In the genomic region with DNA sequence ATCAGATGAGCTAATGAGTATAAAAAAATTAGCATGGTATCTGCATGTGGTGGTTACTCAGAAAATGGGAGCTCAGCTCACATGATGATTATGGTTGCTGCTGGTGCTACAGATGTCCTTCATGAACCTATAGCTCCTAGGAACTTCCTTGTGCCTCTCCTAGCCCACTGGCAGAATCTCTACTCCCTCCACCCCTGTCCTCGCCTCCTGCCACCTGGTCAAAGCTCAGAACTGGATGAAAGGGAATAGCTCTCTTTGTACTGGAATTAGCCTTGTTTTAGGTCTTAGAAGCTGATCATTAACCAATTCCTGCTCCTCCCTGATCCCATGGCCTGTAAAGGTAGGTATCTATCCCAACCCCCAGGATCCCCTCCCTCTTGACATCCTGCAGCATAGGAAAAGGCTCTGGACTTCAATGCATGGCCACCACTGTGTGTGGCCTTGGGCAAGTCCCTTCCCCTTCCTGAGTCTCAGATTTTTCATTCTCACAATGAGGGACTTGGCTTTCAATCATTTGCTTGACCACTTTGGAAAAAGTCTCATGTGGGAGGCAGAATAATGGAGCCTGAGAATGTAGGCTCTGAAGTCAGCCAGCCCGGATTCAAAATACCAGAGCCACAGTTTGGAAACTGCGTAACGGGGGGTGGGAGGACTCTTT, we compare ENCODE assay signal across 1 cellular context.
A peak's percentile ranks its signal among the peaks of the same experiment; 100 is the strongest.
TF ChIP-seq lines count a peak whose summit lies in the region.

No MANE protein-coding gene starts in this region.

TF ChIP-seq in HepG2, 621 proteins besides CTCF, POLR2A, EP300 and RAD21 (continued from another document and continues in another):
- TF ChIP-seq TFAP4 (IDR thresholded peaks at IDR 0.05; ENCODE audit: borderline replicate concordance, low read depth): peak; percentile 87
- TF ChIP-seq ZC3H4 (CRISPR knock-in tag; IDR thresholded peaks at IDR 0.05; ENCODE audit: borderline replicate concordance): no peak
- TF ChIP-seq, protein P1, sequence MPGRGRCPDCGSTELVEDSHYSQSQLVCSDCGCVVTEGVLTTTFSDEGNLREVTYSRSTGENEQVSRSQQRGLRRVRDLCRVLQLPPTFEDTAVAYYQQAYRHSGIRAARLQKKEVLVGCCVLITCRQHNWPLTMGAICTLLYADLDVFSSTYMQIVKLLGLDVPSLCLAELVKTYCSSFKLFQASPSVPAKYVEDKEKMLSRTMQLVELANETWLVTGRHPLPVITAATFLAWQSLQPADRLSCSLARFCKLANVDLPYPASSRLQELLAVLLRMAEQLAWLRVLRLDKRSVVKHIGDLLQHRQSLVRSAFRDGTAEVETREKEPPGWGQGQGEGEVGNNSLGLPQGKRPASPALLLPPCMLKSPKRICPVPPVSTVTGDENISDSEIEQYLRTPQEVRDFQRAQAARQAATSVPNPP (CRISPR knock-in tag; IDR thresholded peaks at IDR 0.05): no peak
- 0 out of 2 replicates have a peak, but pooled peaks have one; percentile 53 for TF ChIP-seq ZNF709 (CRISPR knock-in tag; IDR thresholded peaks at IDR 0.05)
- no peak for TF ChIP-seq ISX (CRISPR knock-in tag; conservative IDR thresholded peaks at IDR 0.05)
- TF ChIP-seq FIP1L1 (IDR thresholded peaks at IDR 0.05; ENCODE audit: borderline replicate concordance, insufficient read depth, low read depth, low read length): no peak
- 0 out of 2 replicates have a peak, but pooled peaks have one; percentile 14 for TF ChIP-seq MAZ (IDR thresholded peaks at IDR 0.05; ENCODE audit: borderline replicate concordance, low read depth, low read length)
- no peak for TF ChIP-seq MAZ (CRISPR knock-in tag; IDR thresholded peaks at IDR 0.05; ENCODE audit: low read depth)
- TF ChIP-seq ZNF713 (CRISPR knock-in tag; IDR thresholded peaks at IDR 0.05): 0 out of 2 replicates have a peak, but pooled peaks have one; percentile 61
- TF ChIP-seq HMG20A (CRISPR knock-in tag; IDR thresholded peaks at IDR 0.05; ENCODE audit: borderline replicate concordance): peak; percentile 88
- TF ChIP-seq SMARCC2 (IDR thresholded peaks at IDR 0.05): no peak
- peak; percentile 70; the same call in 1 of the 2 replicates for TF ChIP-seq ZGPAT (CRISPR knock-in tag; IDR thresholded peaks at IDR 0.05)
- TF ChIP-seq AKAP8 (CRISPR knock-in tag; IDR thresholded peaks at IDR 0.05): peak; percentile 83; the same call in 1 of the 2 replicates
- no peak; the same call in 1 of the 2 replicates for TF ChIP-seq ADNP (CRISPR knock-in tag; IDR thresholded peaks at IDR 0.05)
- TF ChIP-seq ZNF33B (CRISPR knock-in tag; IDR thresholded peaks at IDR 0.05): peak; percentile 51; the same call in 1 of the 2 replicates
- peak; percentile 91 for TF ChIP-seq PPARG (CRISPR knock-in tag; conservative IDR thresholded peaks at IDR 0.05)
- TF ChIP-seq ZNF768 (CRISPR knock-in tag; IDR thresholded peaks at IDR 0.05): no peak
- no peak for TF ChIP-seq HNRNPK (IDR thresholded peaks at IDR 0.05; ENCODE audit: low read depth, low read length, poor library complexity, severe bottlenecking)
- no peak for TF ChIP-seq SRY (CRISPR knock-in tag; IDR thresholded peaks at IDR 0.05)
- TF ChIP-seq TRIM24 (CRISPR knock-in tag; IDR thresholded peaks at IDR 0.05): no peak
- no peak for TF ChIP-seq ZNF33A (CRISPR knock-in tag; IDR thresholded peaks at IDR 0.05; ENCODE audit: borderline replicate concordance)
- TF ChIP-seq MBNL3 (CRISPR knock-in tag; conservative IDR thresholded peaks at IDR 0.05): no peak
- TF ChIP-seq TEAD3 (CRISPR knock-in tag; optimal IDR thresholded peaks at IDR 0.05; ENCODE audit: borderline replicate concordance): peak; percentile 83
- peak; percentile 69; the same call in 1 of the 2 replicates for TF ChIP-seq ZNF619 (CRISPR knock-in tag; IDR thresholded peaks at IDR 0.05)
- TF ChIP-seq KLF11 (CRISPR knock-in tag; IDR thresholded peaks at IDR 0.05): 0 out of 2 replicates have a peak, but pooled peaks have one; percentile 24
- peak; percentile 42 for TF ChIP-seq ZNF883 (CRISPR knock-in tag; IDR thresholded peaks at IDR 0.05; ENCODE audit: not compliant biosample characterization)
- TF ChIP-seq PAXIP1 (CRISPR knock-in tag; conservative IDR thresholded peaks at IDR 0.05): peak; percentile 99
- peak; percentile 46 for TF ChIP-seq ZNF772 (CRISPR knock-in tag; IDR thresholded peaks at IDR 0.05)
- no peak for TF ChIP-seq PLSCR1 (CRISPR knock-in tag; IDR thresholded peaks at IDR 0.05; ENCODE audit: borderline replicate concordance)
- peak; percentile 80 for TF ChIP-seq KAT8 (CRISPR knock-in tag; IDR thresholded peaks at IDR 0.05)
- TF ChIP-seq FOXA1 (IDR thresholded peaks at IDR 0.05): no peak
- peak; percentile 37; the same call in 1 of the 2 replicates for TF ChIP-seq FOXA1 (CRISPR knock-in tag; IDR thresholded peaks at IDR 0.05)
- TF ChIP-seq ZNF556 (CRISPR knock-in tag; IDR thresholded peaks at IDR 0.05; ENCODE audit: borderline replicate concordance): peak; percentile 19; the same call in 1 of the 2 replicates
- TF ChIP-seq CBX5 (CRISPR knock-in tag; IDR thresholded peaks at IDR 0.05; ENCODE audit: borderline replicate concordance): peak; percentile 92
- TF ChIP-seq TBX2 (CRISPR knock-in tag; IDR thresholded peaks at IDR 0.05; ENCODE audit: borderline replicate concordance): peak; percentile 84; the same call in 1 of the 2 replicates
- TF ChIP-seq, protein P2, sequence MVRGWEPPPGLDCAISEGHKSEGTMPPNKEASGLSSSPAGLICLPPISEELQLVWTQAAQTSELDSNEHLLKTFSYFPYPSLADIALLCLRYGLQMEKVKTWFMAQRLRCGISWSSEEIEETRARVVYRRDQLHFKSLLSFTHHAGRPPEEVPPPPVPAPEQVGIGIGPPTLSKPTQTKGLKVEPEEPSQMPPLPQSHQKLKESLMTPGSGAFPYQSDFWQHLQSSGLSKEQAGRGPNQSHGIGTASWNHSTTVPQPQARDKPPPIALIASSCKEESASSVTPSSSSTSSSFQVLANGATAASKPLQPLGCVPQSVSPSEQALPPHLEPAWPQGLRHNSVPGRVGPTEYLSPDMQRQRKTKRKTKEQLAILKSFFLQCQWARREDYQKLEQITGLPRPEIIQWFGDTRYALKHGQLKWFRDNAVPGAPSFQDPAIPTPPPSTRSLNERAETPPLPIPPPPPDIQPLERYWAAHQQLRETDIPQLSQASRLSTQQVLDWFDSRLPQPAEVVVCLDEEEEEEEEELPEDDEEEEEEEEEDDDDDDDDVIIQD (CRISPR knock-in tag; IDR thresholded peaks at IDR 0.05; ENCODE audit: low read depth): peak; percentile 96
- TF ChIP-seq PHF5A (CRISPR knock-in tag; IDR thresholded peaks at IDR 0.05; ENCODE audit: low read depth, unreplicated experiment): no peak
- no peak for TF ChIP-seq MED13 (CRISPR knock-in tag; IDR thresholded peaks at IDR 0.05)
- TF ChIP-seq, protein P3, sequence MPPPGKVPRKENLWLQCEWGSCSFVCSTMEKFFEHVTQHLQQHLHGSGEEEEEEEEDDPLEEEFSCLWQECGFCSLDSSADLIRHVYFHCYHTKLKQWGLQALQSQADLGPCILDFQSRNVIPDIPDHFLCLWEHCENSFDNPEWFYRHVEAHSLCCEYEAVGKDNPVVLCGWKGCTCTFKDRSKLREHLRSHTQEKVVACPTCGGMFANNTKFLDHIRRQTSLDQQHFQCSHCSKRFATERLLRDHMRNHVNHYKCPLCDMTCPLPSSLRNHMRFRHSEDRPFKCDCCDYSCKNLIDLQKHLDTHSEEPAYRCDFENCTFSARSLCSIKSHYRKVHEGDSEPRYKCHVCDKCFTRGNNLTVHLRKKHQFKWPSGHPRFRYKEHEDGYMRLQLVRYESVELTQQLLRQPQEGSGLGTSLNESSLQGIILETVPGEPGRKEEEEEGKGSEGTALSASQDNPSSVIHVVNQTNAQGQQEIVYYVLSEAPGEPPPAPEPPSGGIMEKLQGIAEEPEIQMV (CRISPR knock-in tag; IDR thresholded peaks at IDR 0.05; ENCODE audit: low read depth): no peak
- TF ChIP-seq ZNF468 (CRISPR knock-in tag; IDR thresholded peaks at IDR 0.05): 0 out of 2 replicates have a peak, but pooled peaks have one; percentile 4
- peak; percentile 75 for TF ChIP-seq SMAD3 (CRISPR knock-in tag; IDR thresholded peaks at IDR 0.05)
- TF ChIP-seq ZNF12 (CRISPR knock-in tag; IDR thresholded peaks at IDR 0.05): peak; percentile 70; the same call in 1 of the 2 replicates
- no peak for TF ChIP-seq NCOA5 (CRISPR knock-in tag; IDR thresholded peaks at IDR 0.05)
- no peak for TF ChIP-seq FOSL1 (CRISPR knock-in tag; IDR thresholded peaks at IDR 0.05; ENCODE audit: borderline replicate concordance)
- peak; percentile 85 for TF ChIP-seq ZNF501 (CRISPR knock-in tag; IDR thresholded peaks at IDR 0.05)
